In genomic region chr1:57532299-57532698, GRCh38 we compare ENCODE assay signal across 34 cellular contexts.
"Had no signal": no experiment of that assay in that cellular context is flagged by ENCODE, and none has a peak within 500 bp of the region (broad histone marks: within the 10 kb centered on the region; RNA-seq: fewer than 3 reads in every experiment).

No MANE protein-coding gene starts in this region.

- H3K36me3 Mint-ChIP-seq: activated naive CD8-positive, alpha-beta T cell treated with anti-CD3 and anti-CD28 coated beads for 36 hours had no signal

- H3K4me3 ChIP-seq: adrenal gland, body of pancreas, esophagus squamous epithelium, gastroesophageal sphincter, heart right ventricle had no signal

- ATAC-seq: activated CD4-positive, CD25-positive, alpha-beta regulatory T cell treated with anti-CD3 and anti-CD28 coated beads, Interleukin-2, amount 50 U/mL, for 24 hours; activated CD8-positive, alpha-beta T cell treated with anti-CD3 and anti-CD28 coated beads for 36 hours; activated naive CD8-positive, alpha-beta T cell treated with anti-CD3 and anti-CD28 coated beads, Interleukin-2, amount 50 U/mL, for 24 hours; activated T-helper 17 cell treated with anti-CD3 and anti-CD28 coated beads, Interleukin-2, amount 50 U/mL, for 72 hours; body of pancreas; effector memory CD8-positive, alpha-beta T cell; gastroesophageal sphincter; heart right ventricle; T-helper 17 cell had no signal

- H3K27ac ChIP-seq: adrenal gland, body of pancreas, esophagus squamous epithelium, gastroesophageal sphincter, heart right ventricle, WERI-Rb-1 had no signal

- H3K4me1 Mint-ChIP-seq: activated B cell treated with CpG ODN at 0.5 μM for 24 hours; activated naive CD8-positive, alpha-beta T cell treated with anti-CD3 and anti-CD28 coated beads for 36 hours; activated naive CD8-positive, alpha-beta T cell treated with anti-CD3 and anti-CD28 coated beads, Interleukin-2, amount 50 U/mL, for 24 hours; activated T-helper 17 cell treated with anti-CD3 and anti-CD28 coated beads, Interleukin-2, amount 50 U/mL, for 72 hours; T-helper 17 cell had no signal

- H3K27me3 ChIP-seq: adrenal gland, body of pancreas, esophagus squamous epithelium, gastroesophageal sphincter, heart right ventricle had no signal

- FAIRE-seq: colon had no signal

- H3K27ac Mint-ChIP-seq: activated B cell treated with CpG ODN at 0.5 μM for 24 hours; activated CD8-positive, alpha-beta T cell treated with anti-CD3 and anti-CD28 coated beads for 36 hours; activated naive CD8-positive, alpha-beta T cell treated with anti-CD3 and anti-CD28 coated beads for 36 hours; activated naive CD8-positive, alpha-beta T cell treated with anti-CD3 and anti-CD28 coated beads, Interleukin-2, amount 50 U/mL, for 24 hours; activated T-cell treated with anti-CD3 and anti-CD28 coated beads, Interleukin-2, amount 50 U/mL, for 24 hours; activated T-helper 17 cell treated with anti-CD3 and anti-CD28 coated beads, Interleukin-2, amount 50 U/mL, for 72 hours; effector memory CD8-positive, alpha-beta T cell; T-helper 17 cell; T-helper 2 cell treated with Interferon-gamma antibody and Interleukin-4, amounts not matched to agents 5 μg/mL and 100 μg/mL, for 36 hours had no signal

- H3K27me3 Mint-ChIP-seq: activated B cell treated with CpG ODN at 0.5 μM for 24 hours; activated CD8-positive, alpha-beta T cell treated with anti-CD3 and anti-CD28 coated beads for 36 hours; activated naive CD8-positive, alpha-beta T cell treated with anti-CD3 and anti-CD28 coated beads, Interleukin-2, amount 50 U/mL, for 24 hours; effector memory CD8-positive, alpha-beta T cell; T-helper 17 cell had no signal

- H3K4me3 Mint-ChIP-seq: activated B cell treated with CpG ODN at 0.5 μM for 24 hours; activated CD8-positive, alpha-beta T cell treated with anti-CD3 and anti-CD28 coated beads for 36 hours; activated naive CD8-positive, alpha-beta T cell treated with anti-CD3 and anti-CD28 coated beads for 36 hours; activated naive CD8-positive, alpha-beta T cell treated with anti-CD3 and anti-CD28 coated beads, Interleukin-2, amount 50 U/mL, for 24 hours; activated T-cell treated with anti-CD3 and anti-CD28 coated beads, Interleukin-2, amount 50 U/mL, for 24 hours; activated T-helper 17 cell treated with anti-CD3 and anti-CD28 coated beads, Interleukin-2, amount 50 U/mL, for 72 hours; effector memory CD8-positive, alpha-beta T cell; T-helper 17 cell; T-helper 2 cell treated with Interferon-gamma antibody and Interleukin-4, amounts not matched to agents 5 μg/mL and 100 μg/mL, for 36 hours had no signal

- H3K36me3 ChIP-seq: adrenal gland, esophagus squamous epithelium, gastroesophageal sphincter, heart right ventricle, WERI-Rb-1 had no signal

- DNase-seq: activated B cell treated with CpG ODN at 0.5 μM for 24 hours; activated CD4-positive, alpha-beta T cell treated with anti-CD3 and anti-CD28 coated beads for 48 hours; activated CD4-positive, alpha-beta T cell treated with anti-CD3 and anti-CD28 coated beads, Interleukin-2, amount 50 U/mL, for 1 hour; activated CD4-positive, alpha-beta T cell treated with anti-CD3 and anti-CD28 coated beads, Interleukin-2, amount 50 U/mL, for 48 hours; activated CD8-positive, alpha-beta memory T cell treated with anti-CD3 and anti-CD28 coated beads for 24 hours; activated CD8-positive, alpha-beta T cell treated with anti-CD3 and anti-CD28 coated beads for 36 hours; activated effector memory CD4-positive, alpha-beta T cell treated with Interleukin-2 at 50 U/mL for 16 hours; activated gamma-delta T cell treated with Interleukin-2 at 50 U/mL for 16 hours; activated naive CD4-positive, alpha-beta T cell treated with anti-CD3 and anti-CD28 coated beads, Interleukin-2, amount 50 U/mL, for 16 hours; activated naive CD4-positive, alpha-beta T cell treated with Interleukin-2 at 50 U/mL for 16 hours; activated naive CD8-positive, alpha-beta T cell treated with anti-CD3 and anti-CD28 coated beads for 36 hours; activated naive CD8-positive, alpha-beta T cell treated with anti-CD3 and anti-CD28 coated beads, Interleukin-2, amount 50 U/mL, for 24 hours; activated T-cell treated with anti-CD3 and anti-CD28 coated beads, Interleukin-2, amount 50 U/mL, for 24 hours; adrenal gland; amygdala; aorta; body of pancreas; caudate nucleus; cortex of kidney; dermis blood vessel endothelial cell; effector CD4-positive, alpha-beta T cell; effector memory CD8-positive, alpha-beta T cell; esophagus squamous epithelium; foreskin melanocyte; heart right ventricle; T-helper 1 cell; T-helper 17 cell; T1000; WERI-Rb-1 had no signal

- H3K4me1 ChIP-seq: adrenal gland, body of pancreas, esophagus squamous epithelium, gastroesophageal sphincter had no signal

- H3K9me3 Mint-ChIP-seq: activated T-cell treated with anti-CD3 and anti-CD28 coated beads, Interleukin-2, amount 50 U/mL, for 24 hours; activated T-helper 17 cell treated with anti-CD3 and anti-CD28 coated beads, Interleukin-2, amount 50 U/mL, for 72 hours had no signal
